Comparison of ENCODE assay signal across 15 cellular contexts in genomic region chr9:137772281-137772873, GRCh38.
DNase-seq lines count a peak whose midpoint lies in the region; ATAC-seq and TF ChIP-seq lines count a peak whose summit lies in the region.
"Had no signal": no experiment of that assay in that cellular context is flagged by ENCODE, and none has a peak within 500 bp of the region (broad histone marks: within the 10 kb centered on the region; RNA-seq: fewer than 3 reads in every experiment).

No MANE protein-coding gene starts in this region.

- DNase-seq in AG04450 (ENCODE audit: low read depth, low spot score) (no peak), WERI-Rb-1 (peak; percentile 38), islet precursor cell (peak; percentile 66), hepatic stellate cell (ENCODE audit: low spot score) (no peak), 8988T (no peak), GOT3 (lab: John Stamatoyannopoulos, UW) (no peak)
- DNase-seq: activated CD8-positive, alpha-beta memory T cell treated with anti-CD3 and anti-CD28 coated beads for 24 hours; activated naive CD8-positive, alpha-beta T cell treated with anti-CD3 and anti-CD28 coated beads, Interleukin-2, amount 10 ng/mL, durations not matched to agents 7 days and 5 days; C1 segment of cervical spinal cord; heart left ventricle; NCI-H1092; NCI-H748 treated with DMSO at 0.1 percent for 48 hours had no signal

- H3K36me3 ChIP-seq in WERI-Rb-1: peaks cover 60% of the 10 kb centered on the region

- H3K9me3 ChIP-seq in AG04450 (ENCODE audit: control insufficient read depth, insufficient read depth, low read length) (peaks cover 3% of the 10 kb centered on the region; the same call in 1 of the 2 replicates), WERI-Rb-1 (ENCODE audit: severe bottlenecking) (no peaks in the 10 kb centered on the region)
- H3K9me3 ChIP-seq: right atrium auricular region had no signal

- ATAC-seq in GM21576 (IDR thresholded peaks at IDR 0.05; ENCODE audit: unreplicated experiment): no peak

- TF ChIP-seq CTCF in AG04450 (IDR thresholded peaks at IDR 0.05; ENCODE audit: low read depth, low read length) (0 out of 2 replicates have a peak, but pooled peaks have one; percentile 13), GM12875 (IDR thresholded peaks at IDR 0.05; ENCODE audit: borderline replicate concordance, insufficient read depth, low read depth, low read length) (peak; percentile 31; the same call in 1 of the 2 replicates), WERI-Rb-1 (IDR thresholded peaks at IDR 0.05; ENCODE audit: low read depth, low read length) (peak; percentile 54)

- no peak overlapping the region for H3K4me3 ChIP-seq in AG04450 (ENCODE audit: low read depth, low read length)
- H3K4me3 ChIP-seq in GM12875 (ENCODE audit: low read depth, low read length): no peak overlapping the region
- H3K4me3 ChIP-seq in WERI-Rb-1 (ENCODE audit: low read depth, low read length): no peak overlapping the region
- H3K4me3 ChIP-seq: heart left ventricle, right atrium auricular region had no signal

- POLR2A ChIA-PET in AG04450 (lab: Yijun Ruan, JAX): no interaction called here

- CTCF ChIA-PET in AG04450 (lab: Charles Lee): interaction anchor here (0.9 kb wide), 1 partner anchor 99 kb away, joined by 3 read pairs; no protein-coding TSS in a partner anchor

- H3K27me3 ChIP-seq in AG04450 (ENCODE audit: control insufficient read depth, insufficient read depth, low read length) (no peaks in the 10 kb centered on the region), WERI-Rb-1 (ENCODE audit: insufficient read depth, low read depth, severe bottlenecking) (no peaks in the 10 kb centered on the region)
- H3K27me3 ChIP-seq: heart left ventricle, right atrium auricular region had no signal

- H3K27ac ChIP-seq in AG04450 (ENCODE audit: low read depth, low read length) (no peak overlapping the region), WERI-Rb-1 (no peak overlapping the region)
- H3K27ac ChIP-seq: heart left ventricle, right atrium auricular region had no signal

Comparison
In these comparisons a context has a peak if more than half of its experiments do, and no peak if none do; other contexts are left out.
1. DNase-seq: peak in WERI-Rb-1 (single experiment) and islet precursor cell (single experiment); none in AG04450 (single experiment), hepatic stellate cell (single experiment), 8988T (single experiment) and GOT3 (single experiment).
2. Peak in every context shown above with its lines, with median percentiles within 50 percentile points of each other: CTCF ChIP-seq.